Comparison of ENCODE assay signal across 14 cellular contexts in genomic region chr15:40244961-40245523, GRCh38. TPM values are rescaled to one million over a fixed set of nuclear protein-coding genes. Genes with fewer than 3 reads are reported as not detected.
DNase-seq lines count a peak whose midpoint lies in the region; ATAC-seq, FAIRE-seq and TF ChIP-seq lines count a peak whose summit lies in the region.
"Had no signal": no experiment of that assay in that cellular context is flagged by ENCODE, and none has a peak within 500 bp of the region (broad histone marks: within the 10 kb centered on the region; RNA-seq: fewer than 3 reads in every experiment).

No MANE protein-coding gene starts in this region.

- H4K5ac ChIP-seq in IMR-90 (ENCODE audit: low read depth, low read length), result no peak overlapping the region

- BruUV-seq in IMR-90 (replicated peaks; lab: Mats Ljungman, UMichigan), result no TSS peak

- H3K23ac ChIP-seq in IMR-90 (ENCODE audit: low read depth, low read length), result no peak overlapping the region

- no peak overlapping the region for H2BK15ac ChIP-seq in IMR-90 (ENCODE audit: low read depth, low read length)

- no peak overlapping the region for H2BK5ac ChIP-seq in IMR-90 (ENCODE audit: low read depth, low read length, poor library complexity, severe bottlenecking)

- peak overlapping the region; percentile 37 for H2AK9ac ChIP-seq in IMR-90 (replicated peaks; ENCODE audit: low read depth, low read length, poor library complexity)

- peaks cover 24% of the 10 kb centered on the region for H3K4me1 Mint-ChIP-seq in mesothelial cell of epicardium
- H3K4me1 Mint-ChIP-seq in activated T-helper 17 cell treated with anti-CD3 and anti-CD28 coated beads, Interleukin-2, amount 50 U/mL, for 72 hours, result no peaks in the 10 kb centered on the region
- H3K4me1 Mint-ChIP-seq: activated CD4-positive, alpha-beta T cell treated with anti-CD3 and anti-CD28 coated beads, Interleukin-2, amount 10 ng/mL, durations not matched to agents 7 days and 5 days had no signal

- intact Hi-C loops in IMR-90 (cut with micrococcal nuclease), result no loop called here

- no peak overlapping the region for H3K56ac ChIP-seq in IMR-90 (ENCODE audit: extremely low read depth, insufficient read depth, low read length)

- CTCF ChIA-PET in IMR-90 (lab: Yijun Ruan, JAX), result interaction anchor here (0.8 kb wide), 1 partner anchor 28 kb away, joined by 3 read pairs; no protein-coding TSS in a partner anchor

- FAIRE-seq in frontal cortex (lab: Jason Lieb, UNC), result no peak

- H3K4me3 ChIP-seq in IMR-90 (ENCODE audit: insufficient read depth, low read depth, low read length), result no peak overlapping the region
- no peak overlapping the region for H3K4me3 ChIP-seq in coronary artery
- H3K4me3 ChIP-seq: MG63, vagina had no signal

- in situ Hi-C loops in IMR-90 (cut with MboI; ENCODE audit: low sequenced_read_pairs), result no loop called here

- peak; percentile 46 for ATAC-seq in IMR-90 (ENCODE audit: low read depth)
- ATAC-seq in activated T-helper 17 cell treated with anti-CD3 and anti-CD28 coated beads, Interleukin-2, amount 50 U/mL, for 72 hours (replicated peaks), result no peak
- no peak for ATAC-seq in GM21447 (IDR thresholded peaks at IDR 0.05; ENCODE audit: unreplicated experiment)

- no peak overlapping the region for H3K18ac ChIP-seq in IMR-90 (ENCODE audit: low read depth, low read length)

- H3K9me3 ChIP-seq in IMR-90 (ENCODE audit: control insufficient read depth, insufficient read depth, low read length), result no peaks in the 10 kb centered on the region
- H3K9me3 ChIP-seq: MG63, vagina had no signal

- no peak overlapping the region for H3K9ac ChIP-seq in IMR-90 (ENCODE audit: low read depth, low read length)

- no peaks in the 10 kb centered on the region for H3K36me3 Mint-ChIP-seq in mesothelial cell of epicardium
- H3K36me3 Mint-ChIP-seq in activated T-helper 17 cell treated with anti-CD3 and anti-CD28 coated beads, Interleukin-2, amount 50 U/mL, for 72 hours (ENCODE audit: low read depth), result no peaks in the 10 kb centered on the region

- peaks cover 30% of the 10 kb centered on the region for H3K27me3 ChIP-seq in IMR-90 (ENCODE audit: control insufficient read depth, insufficient read depth, low read length)
- H3K27me3 ChIP-seq: MG63, vagina had no signal

- H3K27ac ChIP-seq in 22Rv1, result peak overlapping the region; percentile 66
- no peak overlapping the region for H3K27ac ChIP-seq in IMR-90 (ENCODE audit: insufficient read depth, low read length)
- no peak overlapping the region for H3K27ac ChIP-seq in coronary artery

- no peaks in the 10 kb centered on the region for H3K9me3 Mint-ChIP-seq in mesothelial cell of epicardium
- H3K9me3 Mint-ChIP-seq in activated T-helper 17 cell treated with anti-CD3 and anti-CD28 coated beads, Interleukin-2, amount 50 U/mL, for 72 hours, result no peaks in the 10 kb centered on the region
- H3K9me3 Mint-ChIP-seq: activated CD4-positive, alpha-beta T cell treated with anti-CD3 and anti-CD28 coated beads, Interleukin-2, amount 10 ng/mL, durations not matched to agents 7 days and 5 days had no signal

- H3K27me3 Mint-ChIP-seq in mesothelial cell of epicardium (ENCODE audit: low read depth), result no peaks in the 10 kb centered on the region
- no peaks in the 10 kb centered on the region for H3K27me3 Mint-ChIP-seq in activated T-helper 17 cell treated with anti-CD3 and anti-CD28 coated beads, Interleukin-2, amount 50 U/mL, for 72 hours

- no peak for TF ChIP-seq POLR2A in IMR-90 (IDR thresholded peaks at IDR 0.05; ENCODE audit: low read depth, low read length)

- no peaks in the 10 kb centered on the region for H3K79me1 ChIP-seq in IMR-90 (ENCODE audit: low read depth in 1 of 2, low read length in 2 of 2)

- H2AK5ac ChIP-seq in IMR-90 (ENCODE audit: low read depth, low read length), result no peak overlapping the region

- H3K9me1 ChIP-seq in IMR-90 (ENCODE audit: insufficient read depth, low read length), result no peaks in the 10 kb centered on the region

- H4K91ac ChIP-seq in IMR-90 (ENCODE audit: insufficient read depth, low read depth, low read length), result no peak overlapping the region

- no peak overlapping the region for H2BK120ac ChIP-seq in IMR-90 (ENCODE audit: low read depth, low read length)

- no peak overlapping the region for H3K4me2 ChIP-seq in IMR-90 (ENCODE audit: low read depth, low read length)

- peak overlapping the region; percentile 81 for H3K27ac Mint-ChIP-seq in mesothelial cell of epicardium
- H3K27ac Mint-ChIP-seq in activated T-helper 17 cell treated with anti-CD3 and anti-CD28 coated beads, Interleukin-2, amount 50 U/mL, for 72 hours, result no peak overlapping the region
- H3K27ac Mint-ChIP-seq: activated CD4-positive, alpha-beta T cell treated with anti-CD3 and anti-CD28 coated beads, Interleukin-2, amount 10 ng/mL, durations not matched to agents 7 days and 5 days had no signal

- H2BK20ac ChIP-seq in IMR-90 (ENCODE audit: low read depth, low read length), result no peak overlapping the region

- POLR2A ChIA-PET in IMR-90 (lab: Charles Lee; ENCODE audit: unreplicated experiment), result no interaction called here

- no peak for TF ChIP-seq RAD21 in IMR-90 (IDR thresholded peaks at IDR 0.05; ENCODE audit: low read length)

- dilution Hi-C loops in IMR-90 (cut with HindIII; ENCODE audit: low sequenced_read_pairs, unreplicated experiment), result no loop called here

- H3K4ac ChIP-seq in IMR-90 (ENCODE audit: low read depth, low read length), result no peak overlapping the region

- H4K20me1 ChIP-seq in IMR-90 (ENCODE audit: insufficient read depth, low read length), result no peaks in the 10 kb centered on the region

- no peaks in the 10 kb centered on the region for H3K4me1 ChIP-seq in IMR-90 (ENCODE audit: control insufficient read depth, insufficient read depth, low read length)

- no peak overlapping the region for H3K4me3 Mint-ChIP-seq in mesothelial cell of epicardium
- H3K4me3 Mint-ChIP-seq in activated T-helper 17 cell treated with anti-CD3 and anti-CD28 coated beads, Interleukin-2, amount 50 U/mL, for 72 hours, result no peak overlapping the region
- H3K4me3 Mint-ChIP-seq: activated CD4-positive, alpha-beta T cell treated with anti-CD3 and anti-CD28 coated beads, Interleukin-2, amount 10 ng/mL, durations not matched to agents 7 days and 5 days had no signal

- no peak for DNase-seq in IMR-90
- peak; percentile 61 for DNase-seq in coronary artery (ENCODE audit: low spot score)
- peak in 1 of 2 experiments; percentile 46 for DNase-seq in mesothelial cell of epicardium (ENCODE audit: low spot score in 2 of 2, unreplicated experiment in 2 of 2)
- no peak for DNase-seq in UCSD-AML1 (lab: John Stamatoyannopoulos, UW; ENCODE audit: unreplicated experiment)
- DNase-seq in frontal cortex (ENCODE audit: low spot score in 2 of 2), result no peak
- DNase-seq: activated CD4-positive, alpha-beta T cell treated with anti-CD3 and anti-CD28 coated beads, Interleukin-2, amount 10 ng/mL, durations not matched to agents 7 days and 5 days; DMS79; mesenchymal stem cell; MG63 had no signal

- TF ChIP-seq CTCF in 22Rv1 (IDR thresholded peaks at IDR 0.05), result no peak
- no peak for TF ChIP-seq CTCF in IMR-90 (conservative IDR thresholded peaks at IDR 0.05; ENCODE audit: low read depth, low read length)
- no peak for TF ChIP-seq CTCF in coronary artery (IDR thresholded peaks at IDR 0.05)
- TF ChIP-seq CTCF in mesothelial cell of epicardium (IDR thresholded peaks at IDR 0.05; ENCODE audit: unreplicated experiment), result no peak

- H2AFZ ChIP-seq in IMR-90 (replicated peaks; ENCODE audit: low read length, poor library complexity), result no peak overlapping the region

- no peak overlapping the region for H4K8ac ChIP-seq in IMR-90 (ENCODE audit: low read depth in 2 of 2, low read length in 2 of 2)

- no peaks in the 10 kb centered on the region for H3K36me3 ChIP-seq in IMR-90 (ENCODE audit: control insufficient read depth, insufficient read depth, low read length)
- H3K36me3 ChIP-seq: MG63, vagina had no signal

- 73% methylated on average over 2 of the region's 5 CpGs; no CpG with 5 or more reads in 1 of the 2 experiments for WGBS in IMR-90 (ENCODE audit: extremely low coverage in 2 of 2, insufficient read length in 1 of 2), 2 experiments

- H3K14ac ChIP-seq in IMR-90 (replicated peaks; ENCODE audit: low read depth, low read length), result no peak overlapping the region

TF ChIP-seq in IMR-90, 13 proteins besides CTCF, POLR2A, EP300 and RAD21:
- TF ChIP-seq, protein P1, sequence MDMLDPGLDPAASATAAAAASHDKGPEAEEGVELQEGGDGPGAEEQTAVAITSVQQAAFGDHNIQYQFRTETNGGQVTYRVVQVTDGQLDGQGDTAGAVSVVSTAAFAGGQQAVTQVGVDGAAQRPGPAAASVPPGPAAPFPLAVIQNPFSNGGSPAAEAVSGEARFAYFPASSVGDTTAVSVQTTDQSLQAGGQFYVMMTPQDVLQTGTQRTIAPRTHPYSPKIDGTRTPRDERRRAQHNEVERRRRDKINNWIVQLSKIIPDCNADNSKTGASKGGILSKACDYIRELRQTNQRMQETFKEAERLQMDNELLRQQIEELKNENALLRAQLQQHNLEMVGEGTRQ (IDR thresholded peaks at IDR 0.05; ENCODE audit: low read depth, low read length), result no peak
- peak; percentile 5; the same call in 1 of the 2 replicates for TF ChIP-seq CEBPB (IDR thresholded peaks at IDR 0.05; ENCODE audit: low read depth, low read length)
TF ChIP-seq in IMR-90: peak in this region for 1.

RNA-seq across cellular contexts. Expression of gene PAK6, which starts 6.2 kb away (rescaled TPM):
- total RNA-seq in IMR-90 (2012; rRNA removed), result not detected in 2 replicates
- 0.21 TPM in 1 of 2 replicates, not detected in the other for polyA plus RNA-seq in IMR-90 (2012; rRNA removed)
- 0.07 TPM in 1 of 2 replicates, not detected in the other for polyA plus RNA-seq in IMR-90 (2012; cell fraction: cytosol; rRNA removed)
- polyA plus RNA-seq in IMR-90 (2012; cell fraction: nucleus; rRNA removed; ENCODE audit: low replicate concordance), result 0.13 and 0.14 TPM in 2 replicates
- 10.1 to 11.1 TPM (median 10.2 TPM) in 3 replicates for total RNA-seq in mesothelial cell of epicardium
- total RNA-seq in frontal cortex, result 11.8 TPM
- 1 to 10 TPM in 1 of 2 donors, under 1 TPM in 1; 0.42 to 1.4 TPM for total RNA-seq in activated T-helper 17 cell treated with anti-CD3 and anti-CD28 coated beads, Interleukin-2, amount 50 U/mL, for 72 hours

RNA-seq across cellular contexts. Expression of gene ANKRD63, which starts 37.8 kb away (rescaled TPM):
- under 0.01 TPM in 1 of 2 replicates, not detected in the other for total RNA-seq in IMR-90 (2012; rRNA removed)
- not detected in 2 replicates for polyA plus RNA-seq in IMR-90 (2012; rRNA removed)
- polyA plus RNA-seq in IMR-90 (2012; cell fraction: cytosol; rRNA removed), result not detected in 2 replicates
- polyA plus RNA-seq in IMR-90 (2012; cell fraction: nucleus; rRNA removed; ENCODE audit: low replicate concordance), result 0.05 TPM in 1 of 2 replicates, not detected in the other
- total RNA-seq in mesothelial cell of epicardium, result 0.31 to 0.59 TPM (median 0.44 TPM) in 3 replicates
- total RNA-seq in frontal cortex, result 2.0 TPM
- total RNA-seq in activated T-helper 17 cell treated with anti-CD3 and anti-CD28 coated beads, Interleukin-2, amount 50 U/mL, for 72 hours, result not detected
- total RNA-seq: T-helper 1 cell treated with Interleukin-12 subunit alpha and Interleukin-12 subunit beta and Interleukin-4 antibody, amounts not matched to agents 30 ng/mL and 1 ng/mL, for 36 hours; vagina had no signal
